10 cellular contexts compared by ENCODE assay signal in the genomic region with DNA sequence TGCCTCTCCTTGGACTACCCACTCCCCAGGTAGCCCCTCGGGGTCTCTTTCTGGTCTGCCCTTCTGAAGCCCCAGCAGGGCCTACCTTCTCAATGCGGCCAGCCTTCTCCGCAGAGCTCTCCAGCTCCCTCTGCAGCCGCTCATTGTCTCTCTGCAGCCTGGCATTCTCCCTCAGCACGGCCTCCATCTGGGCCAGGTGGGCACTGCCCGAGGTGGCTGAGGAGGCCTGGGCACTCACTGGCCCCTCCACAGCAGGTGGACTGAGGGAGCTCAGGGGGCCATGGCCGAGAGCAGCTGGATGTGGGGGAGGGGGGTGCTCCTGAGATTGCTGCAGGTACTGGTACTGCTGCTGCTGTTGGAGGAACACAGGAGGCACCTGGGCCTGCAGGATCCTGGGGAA. TPM values are rescaled to one million over a fixed set of nuclear protein-coding genes. Genes with fewer than 3 reads are reported as not detected.
DNase-seq lines count a peak whose midpoint lies in the region; ATAC-seq and TF ChIP-seq lines count a peak whose summit lies in the region.
"Had no signal": no experiment of that assay in that cellular context is flagged by ENCODE, and none has a peak within 500 bp of the region (broad histone marks: within the 10 kb centered on the region; RNA-seq: fewer than 3 reads in every experiment).

No MANE protein-coding gene starts in this region.

- peak; percentile 7; the same call in 1 of the 2 replicates for TF ChIP-seq CTCF in 22Rv1 (IDR thresholded peaks at IDR 0.05)
- TF ChIP-seq CTCF in IMR-90 (conservative IDR thresholded peaks at IDR 0.05; ENCODE audit: low read depth, low read length), result 0 out of 2 replicates have a peak, but pooled peaks have one; percentile 7
- TF ChIP-seq CTCF in epithelial cell of proximal tubule (conservative IDR thresholded peaks at IDR 0.05; ENCODE audit: low read depth, low read length), result peak; percentile 29
- TF ChIP-seq CTCF in osteoblast (IDR thresholded peaks at IDR 0.05; ENCODE audit: extremely low read depth, low read depth, low read length), result no peak

- peaks cover 90% of the 10 kb centered on the region for H3K36me3 ChIP-seq in IMR-90 (ENCODE audit: control insufficient read depth, insufficient read depth, low read length)
- peaks cover 96% of the 10 kb centered on the region for H3K36me3 ChIP-seq in osteoblast (ENCODE audit: insufficient read depth, low read length)

- H4K5ac ChIP-seq in IMR-90 (ENCODE audit: low read depth, low read length), result no peak overlapping the region

- H3K4me3 ChIP-seq in IMR-90 (ENCODE audit: insufficient read depth, low read depth, low read length) (no peak overlapping the region), epithelial cell of proximal tubule (ENCODE audit: low read depth, low read length) (no peak overlapping the region), osteoblast (ENCODE audit: insufficient read depth, low read length) (no peak overlapping the region)

- no peak overlapping the region for H3K14ac ChIP-seq in IMR-90 (replicated peaks; ENCODE audit: low read depth, low read length)

- ATAC-seq in IMR-90 (ENCODE audit: low read depth) (no peak), GM19467 (IDR thresholded peaks at IDR 0.05; ENCODE audit: unreplicated experiment) (no peak)

- H3K79me2 ChIP-seq in osteoblast (ENCODE audit: insufficient read depth, low read length), result peaks cover 84% of the 10 kb centered on the region

- dilution Hi-C loops in IMR-90 (cut with HindIII; ENCODE audit: low sequenced_read_pairs, unreplicated experiment), result no loop called here

- CTCF ChIA-PET in IMR-90 (lab: Yijun Ruan, JAX), result no interaction called here

- peaks cover 15 to 74% of the 10 kb centered on the region in 2 experiments; a peak in 3 of 4 replicates for H3K79me1 ChIP-seq in IMR-90 (ENCODE audit: low read depth in 1 of 2, low read length in 2 of 2)

- in situ Hi-C loops in IMR-90 (cut with MboI; ENCODE audit: low sequenced_read_pairs), result no loop called here

- no peaks in the 10 kb centered on the region for H3K9me3 ChIP-seq in IMR-90 (ENCODE audit: control insufficient read depth, insufficient read depth, low read length)
- no peaks in the 10 kb centered on the region for H3K9me3 ChIP-seq in osteoblast (ENCODE audit: low read depth, low read length)

- H3K4me2 ChIP-seq in IMR-90 (ENCODE audit: low read depth, low read length), result no peak overlapping the region
- H3K4me2 ChIP-seq in osteoblast (ENCODE audit: insufficient read depth, low read length), result peak overlapping the region; percentile 19

- no peak overlapping the region for H2AK5ac ChIP-seq in IMR-90 (ENCODE audit: low read depth, low read length)

- peaks cover 78% of the 10 kb centered on the region for H3K4me1 ChIP-seq in IMR-90 (ENCODE audit: control insufficient read depth, insufficient read depth, low read length)
- H3K4me1 ChIP-seq in osteoblast (ENCODE audit: insufficient read depth, low read length), result peaks cover 97% of the 10 kb centered on the region

- no peak overlapping the region for H3K9ac ChIP-seq in IMR-90 (ENCODE audit: low read depth, low read length)

- H4K8ac ChIP-seq in IMR-90 (ENCODE audit: low read depth in 2 of 2, low read length in 2 of 2), result no peak overlapping the region

- 96% methylated on average over 4 of the region's 7 CpGs; no CpG with 5 or more reads in 1 of the 2 experiments for WGBS in IMR-90 (ENCODE audit: extremely low coverage in 2 of 2, insufficient read length in 1 of 2), 2 experiments

- TF ChIP-seq RAD21 in IMR-90 (IDR thresholded peaks at IDR 0.05; ENCODE audit: low read length), result no peak

- intact Hi-C loops in IMR-90 (cut with micrococcal nuclease), result no loop called here

- H3K9me1 ChIP-seq in IMR-90 (ENCODE audit: insufficient read depth, low read length), result peaks cover 23% of the 10 kb centered on the region

- H2BK5ac ChIP-seq in IMR-90 (ENCODE audit: low read depth, low read length, poor library complexity, severe bottlenecking), result peak overlapping the region; percentile 83

- no peak overlapping the region for H2BK15ac ChIP-seq in IMR-90 (ENCODE audit: low read depth, low read length)

- H2BK20ac ChIP-seq in IMR-90 (ENCODE audit: low read depth, low read length), result no peak overlapping the region

- no peak overlapping the region for H2AK9ac ChIP-seq in IMR-90 (replicated peaks; ENCODE audit: low read depth, low read length, poor library complexity)

- BruUV-seq in IMR-90 (replicated peaks; lab: Mats Ljungman, UMichigan), result no TSS peak

- H3K27me3 ChIP-seq in IMR-90 (ENCODE audit: control insufficient read depth, insufficient read depth, low read length) (no peaks in the 10 kb centered on the region), osteoblast (ENCODE audit: insufficient read depth, low read length) (no peaks in the 10 kb centered on the region)

- H4K91ac ChIP-seq in IMR-90 (ENCODE audit: insufficient read depth, low read depth, low read length), result no peak overlapping the region

- H3K4ac ChIP-seq in IMR-90 (ENCODE audit: low read depth, low read length), result no peak overlapping the region

- H2AFZ ChIP-seq in IMR-90 (replicated peaks; ENCODE audit: low read length, poor library complexity) (no peak overlapping the region), osteoblast (ENCODE audit: low read length) (no peak overlapping the region)

- no peak overlapping the region for H3K23ac ChIP-seq in IMR-90 (ENCODE audit: low read depth, low read length)

- no peak overlapping the region for H3K27ac ChIP-seq in 22Rv1
- H3K27ac ChIP-seq in IMR-90 (ENCODE audit: insufficient read depth, low read length), result peak overlapping the region; percentile 90
- peak overlapping the region; percentile 70 for H3K27ac ChIP-seq in osteoblast (ENCODE audit: low read depth, low read length)

- no peak overlapping the region for H2BK120ac ChIP-seq in IMR-90 (ENCODE audit: low read depth, low read length)

- TF ChIP-seq POLR2A in IMR-90 (IDR thresholded peaks at IDR 0.05; ENCODE audit: low read depth, low read length), result peak; percentile 4; the same call in 1 of the 2 replicates

- H3K56ac ChIP-seq in IMR-90 (ENCODE audit: extremely low read depth, insufficient read depth, low read length), result no peak overlapping the region

- POLR2A ChIA-PET in IMR-90 (lab: Charles Lee; ENCODE audit: unreplicated experiment), result interaction anchor here (0.7 kb wide), 1 partner anchor 846 kb away, joined by 3 read pairs; no protein-coding TSS in a partner anchor

- peaks cover 97% of the 10 kb centered on the region for H4K20me1 ChIP-seq in IMR-90 (ENCODE audit: insufficient read depth, low read length)
- peaks cover 75% of the 10 kb centered on the region for H4K20me1 ChIP-seq in osteoblast (ENCODE audit: insufficient read depth, low read length)

- no peak overlapping the region for H3K18ac ChIP-seq in IMR-90 (ENCODE audit: low read depth, low read length)

- DNase-seq in IMR-90 (no peak), epithelial cell of proximal tubule (ENCODE audit: low read depth) (no peak), osteoblast (ENCODE audit: insufficient read length, low spot score, missing footprints) (peak; percentile 81), NCI-H2081 treated with DMSO at 0.1 percent for 48 hours (lab: John Stamatoyannopoulos, UW) (no peak), H4 (ENCODE audit: low spot score) (no peak)
- DNase-seq in stimulated activated CD4-positive, alpha-beta T cell treated with anti-CD3 and anti-CD28 coated beads, Interleukin-4, amount 100 ng/mL, for 24 hours, result no peak
- DNase-seq: NCI-H1105 treated with DMSO at 0.1 percent for 48 hours; stimulated activated naive CD4-positive, alpha-beta T cell treated with Interleukin-2 at 50 U/mL for 16 hours had no signal

TF ChIP-seq in IMR-90, 13 proteins besides CTCF, POLR2A, EP300 and RAD21:
- TF ChIP-seq MAZ (IDR thresholded peaks at IDR 0.05; ENCODE audit: borderline replicate concordance, low read depth, low read length) (0 out of 2 replicates have a peak, but pooled peaks have one; percentile 4), RCOR1 (IDR thresholded peaks at IDR 0.05; ENCODE audit: insufficient replicate concordance, low read length) (no peak), BHLHE40 (IDR thresholded peaks at IDR 0.05; ENCODE audit: low read depth, low read length) (no peak), MXI1 (IDR thresholded peaks at IDR 0.05; ENCODE audit: borderline replicate concordance, low read depth, low read length) (no peak), NFE2L2 (IDR thresholded peaks at IDR 0.05; ENCODE audit: low read depth, low read length) (no peak), FOS (IDR thresholded peaks at IDR 0.05; ENCODE audit: low read depth, low read length) (no peak), MAFK (IDR thresholded peaks at IDR 0.05; ENCODE audit: low read depth, low read length) (no peak), RFX5 (IDR thresholded peaks at IDR 0.05; ENCODE audit: low read depth, low read length) (no peak)

RNA-seq across cellular contexts. Expression of a gene that starts 6.8 kb away (rescaled TPM):
- total RNA-seq in IMR-90 (2012; rRNA removed) (162 and 172 TPM in 2 replicates), epithelial cell of proximal tubule (98.7 and 109 TPM in 2 replicates), osteoblast (205 and 300 TPM in 2 replicates)
- 176 and 230 TPM in 2 replicates for polyA plus RNA-seq in IMR-90 (2012; rRNA removed)
- polyA plus RNA-seq in IMR-90 (2012; cell fraction: cytosol; rRNA removed), result 168 and 220 TPM in 2 replicates
- polyA plus RNA-seq in IMR-90 (2012; cell fraction: nucleus; rRNA removed; ENCODE audit: low replicate concordance), result 530 and 567 TPM in 2 replicates
- 21.5 and 23.0 TPM in 2 replicates for total RNA-seq in H4 (2014; rRNA removed; shearing (Covaris generic))
